In genomic region chr11:72413914-72414628, GRCh38 we compare ENCODE assay signal across 1 cellular context.
TF ChIP-seq lines count a peak whose summit lies in the region.

No MANE protein-coding gene starts in this region.

TF ChIP-seq in HepG2, 621 proteins besides CTCF, POLR2A, EP300 and RAD21 (continued from another document and continues in another):
- peak; percentile 64; the same call in 1 of the 2 replicates for TF ChIP-seq MEIS1 (CRISPR knock-in tag; IDR thresholded peaks at IDR 0.05; ENCODE audit: borderline replicate concordance)
- TF ChIP-seq TIGD3 (CRISPR knock-in tag; IDR thresholded peaks at IDR 0.05; ENCODE audit: borderline replicate concordance) = no peak
- no peak for TF ChIP-seq ZSCAN29 (CRISPR knock-in tag; conservative IDR thresholded peaks at IDR 0.05)
- 0 out of 4 replicates have a peak, but pooled peaks of 1 of the 2 experiments have one; percentile 43 for TF ChIP-seq HMGXB4 (CRISPR knock-in tag; IDR thresholded peaks at IDR 0.05; ENCODE audit: borderline replicate concordance in 1 of 2, low read depth in 1 of 2)
- TF ChIP-seq NR2F6 (IDR thresholded peaks at IDR 0.05) = no peak
- peak; percentile 21; the same call in 1 of the 2 replicates for TF ChIP-seq NR2F6 (CRISPR knock-in tag; IDR thresholded peaks at IDR 0.05)
- no peak for TF ChIP-seq ZNF691 (CRISPR knock-in tag; IDR thresholded peaks at IDR 0.05; ENCODE audit: borderline replicate concordance, low read depth)
- TF ChIP-seq SAFB2 (CRISPR knock-in tag; IDR thresholded peaks at IDR 0.05; ENCODE audit: borderline replicate concordance, low read depth) = no peak
- 0 out of 2 replicates have a peak, but pooled peaks have one; percentile 57 for TF ChIP-seq DMAP1 (CRISPR knock-in tag; IDR thresholded peaks at IDR 0.05)
- no peak for TF ChIP-seq GRHL1 (CRISPR knock-in tag; conservative IDR thresholded peaks at IDR 0.05)
- TF ChIP-seq SYNCRIP (IDR thresholded peaks at IDR 0.05; ENCODE audit: insufficient read depth, low read depth, low read length) = no peak
- TF ChIP-seq MLX (CRISPR knock-in tag; IDR thresholded peaks at IDR 0.05) = 0 out of 2 replicates have a peak, but pooled peaks have one; percentile 22
- peak; percentile 81; the same call in 1 of the 2 replicates for TF ChIP-seq SMAD3 (CRISPR knock-in tag; IDR thresholded peaks at IDR 0.05)
- no peak for TF ChIP-seq ZBTB25 (CRISPR knock-in tag; IDR thresholded peaks at IDR 0.05)
- no peak for TF ChIP-seq SIN3A (IDR thresholded peaks at IDR 0.05; ENCODE audit: borderline replicate concordance, low read depth, low read length)
- 0 out of 2 replicates have a peak, but pooled peaks have one; percentile 23 for TF ChIP-seq FOXO1 (CRISPR knock-in tag; IDR thresholded peaks at IDR 0.05)
- peak; percentile 53; the same call in 1 of the 2 replicates for TF ChIP-seq RXRB (CRISPR knock-in tag; IDR thresholded peaks at IDR 0.05; ENCODE audit: borderline replicate concordance)
- no peak for TF ChIP-seq RCOR2 (CRISPR knock-in tag; IDR thresholded peaks at IDR 0.05)
- TF ChIP-seq CBX5 (CRISPR knock-in tag; IDR thresholded peaks at IDR 0.05; ENCODE audit: borderline replicate concordance) = peak; percentile 67; the same call in 1 of the 2 replicates
- TF ChIP-seq RXRA (CRISPR knock-in tag; IDR thresholded peaks at IDR 0.05) = peak; percentile 29; the same call in 1 of the 2 replicates
- peak; percentile 51; the same call in 1 of the 2 replicates for TF ChIP-seq KAT8 (CRISPR knock-in tag; IDR thresholded peaks at IDR 0.05)
- 0 out of 2 replicates have a peak, but pooled peaks have one; percentile 18 for TF ChIP-seq MIER2 (CRISPR knock-in tag; IDR thresholded peaks at IDR 0.05)
- no peak for TF ChIP-seq JUNB (CRISPR knock-in tag; IDR thresholded peaks at IDR 0.05; ENCODE audit: borderline replicate concordance)
- no peak for TF ChIP-seq ATF7 (IDR thresholded peaks at IDR 0.05)
- TF ChIP-seq ATF7 (CRISPR knock-in tag; IDR thresholded peaks at IDR 0.05) = no peak
- TF ChIP-seq CREBL2 (CRISPR knock-in tag; IDR thresholded peaks at IDR 0.05; ENCODE audit: borderline replicate concordance) = no peak
- peak; percentile 62; the same call in 1 of the 2 replicates for TF ChIP-seq IKZF5 (CRISPR knock-in tag; IDR thresholded peaks at IDR 0.05)
- TF ChIP-seq HMG20B (CRISPR knock-in tag; conservative IDR thresholded peaks at IDR 0.05) = no peak
- TF ChIP-seq GMEB1 (CRISPR knock-in tag; IDR thresholded peaks at IDR 0.05; ENCODE audit: borderline replicate concordance) = 0 out of 2 replicates have a peak, but pooled peaks have one; percentile 23
- TF ChIP-seq ZNF430 (CRISPR knock-in tag; IDR thresholded peaks at IDR 0.05) = no peak
- TF ChIP-seq NPAS2 (CRISPR knock-in tag; IDR thresholded peaks at IDR 0.05; ENCODE audit: borderline replicate concordance) = no peak
- TF ChIP-seq LRRFIP1 (CRISPR knock-in tag; conservative IDR thresholded peaks at IDR 0.05) = no peak
- TF ChIP-seq ZNF574 (CRISPR knock-in tag; IDR thresholded peaks at IDR 0.05) = peak; percentile 75
- TF ChIP-seq HOXA3 (CRISPR knock-in tag; IDR thresholded peaks at IDR 0.05) = peak; percentile 70
- peak; percentile 98 for TF ChIP-seq NFIB (CRISPR knock-in tag; IDR thresholded peaks at IDR 0.05; ENCODE audit: borderline replicate concordance)
- 0 out of 2 replicates have a peak, but pooled peaks have one; percentile 15 for TF ChIP-seq ZNF770 (CRISPR knock-in tag; IDR thresholded peaks at IDR 0.05)
- peak; percentile 50; the same call in 1 of the 2 replicates for TF ChIP-seq ZNF792 (CRISPR knock-in tag; IDR thresholded peaks at IDR 0.05)
- TF ChIP-seq ZNF260 (CRISPR knock-in tag; IDR thresholded peaks at IDR 0.05; ENCODE audit: borderline replicate concordance, low read depth) = no peak
- peak; percentile 20; the same call in 1 of the 2 replicates for TF ChIP-seq ZMYM3 (CRISPR knock-in tag; IDR thresholded peaks at IDR 0.05)
- TF ChIP-seq GPN1 (CRISPR knock-in tag; IDR thresholded peaks at IDR 0.05; ENCODE audit: borderline replicate concordance) = no peak
